ENCODE assay signal across 10 cellular contexts in the genomic region with DNA sequence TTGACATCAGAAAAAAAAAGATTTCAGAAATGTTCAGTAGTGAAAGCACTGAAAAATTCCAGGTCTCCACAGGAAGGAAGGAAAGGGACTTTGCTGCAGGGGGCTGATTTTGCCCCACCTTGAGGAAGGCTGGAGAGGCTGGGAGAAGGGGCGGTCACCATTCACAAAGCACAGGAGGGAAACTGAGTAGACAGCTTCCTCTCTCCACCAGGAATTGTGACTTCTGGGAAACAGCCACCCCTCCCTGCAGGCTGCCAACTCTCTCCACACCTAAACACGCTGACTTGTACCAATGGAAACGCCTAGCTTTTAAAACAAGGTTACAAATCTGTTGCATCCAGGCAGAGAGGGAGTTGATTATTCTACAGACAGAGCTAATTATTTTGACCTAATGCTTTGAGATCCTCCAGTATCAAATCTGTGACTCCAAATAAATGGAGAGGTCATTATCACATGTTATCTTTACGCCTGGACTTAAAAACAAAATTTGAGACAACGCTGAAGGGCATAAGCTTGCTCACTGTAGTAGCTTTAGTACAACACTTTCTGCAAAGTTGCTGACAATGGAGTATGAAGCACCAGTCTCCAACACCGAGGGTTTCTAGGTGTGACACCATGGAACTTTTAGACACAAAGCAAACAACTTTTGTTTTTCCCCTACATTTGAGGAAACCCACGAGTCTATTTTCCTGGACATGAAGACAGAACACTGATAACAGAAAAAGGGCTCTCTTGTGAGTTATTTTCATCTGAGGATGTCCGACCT. TPM values are rescaled to one million over a fixed set of nuclear protein-coding genes. Genes with fewer than 3 reads are reported as not detected.
DNase-seq lines count a peak whose midpoint lies in the region; FAIRE-seq and TF ChIP-seq lines count a peak whose summit lies in the region.
"Had no signal": no experiment of that assay in that cellular context is flagged by ENCODE, and none has a peak within 500 bp of the region (broad histone marks: within the 10 kb centered on the region; RNA-seq: fewer than 3 reads in every experiment).

No MANE protein-coding gene starts in this region.

- H3K9me3 Mint-ChIP-seq in activated CD4-positive, alpha-beta T cell treated with anti-CD3 and anti-CD28 coated beads, Interleukin-2, amount 10 ng/mL, durations not matched to agents 24 days and 14 days = no peaks in the 10 kb centered on the region
- H3K9me3 Mint-ChIP-seq in activated naive CD8-positive, alpha-beta T cell treated with anti-CD3 and anti-CD28 coated beads for 36 hours = no peaks in the 10 kb centered on the region
- H3K9me3 Mint-ChIP-seq: neural crest cell had no signal

- DNase-seq in activated CD4-positive, alpha-beta T cell treated with anti-CD3 and anti-CD28 coated beads, Interleukin-2, amount 10 ng/mL, durations not matched to agents 24 days and 14 days = no peak
- DNase-seq in activated CD4-positive, alpha-beta T cell treated with anti-CD3 and anti-CD28 coated beads, Interleukin-2, amount 50 U/mL, for 48 hours = no peak
- no peak for DNase-seq in activated naive CD8-positive, alpha-beta T cell treated with anti-CD3 and anti-CD28 coated beads for 36 hours
- no peak for DNase-seq in right atrium auricular region (ENCODE audit: low spot score)
- no peak for DNase-seq in stomach
- no peak for DNase-seq in GM12891 (ENCODE audit: insufficient read length, low spot score)
- DNase-seq in lower leg skin (ENCODE audit: low spot score in 2 of 2) = no peak
- no peak for DNase-seq in OCI-M1 (lab: John Stamatoyannopoulos, UW)
- DNase-seq: stimulated activated CD4-positive, alpha-beta T cell treated with anti-CD3 and anti-CD28 coated beads, Interleukin-2, amount 100 ng/mL, for 24 hours had no signal

- peaks cover 5% of the 10 kb centered on the region for H3K27me3 Mint-ChIP-seq in activated CD4-positive, alpha-beta T cell treated with anti-CD3 and anti-CD28 coated beads, Interleukin-2, amount 10 ng/mL, durations not matched to agents 24 days and 14 days
- H3K27me3 Mint-ChIP-seq in activated naive CD8-positive, alpha-beta T cell treated with anti-CD3 and anti-CD28 coated beads for 36 hours = no peaks in the 10 kb centered on the region

- H3K4me3 ChIP-seq in right atrium auricular region = no peak overlapping the region
- H3K4me3 ChIP-seq in stomach = peak overlapping the region in 1 of 4 donors; percentile 11
- no peak overlapping the region for H3K4me3 ChIP-seq in lower leg skin (ENCODE audit: low read depth, poor library complexity, severe bottlenecking)

- no peak for TF ChIP-seq EP300 in stomach (IDR thresholded peaks at IDR 0.05)

- FAIRE-seq in GM12891 (lab: Jason Lieb, UNC) = no peak

- H3K4me1 ChIP-seq in right atrium auricular region = peaks cover 0 to 80% of the 10 kb centered on the region in 2 donors
- H3K4me1 ChIP-seq in stomach = peaks cover 15 to 52% (median 40%) of the 10 kb centered on the region in 4 donors

- H3K27ac ChIP-seq in right atrium auricular region = peak overlapping the region; percentile 12 to 64
- H3K27ac ChIP-seq in stomach = peak overlapping the region in 3 of 5 donors; percentile 6 to 63 (median 20)

- no peak for TF ChIP-seq CTCF in right atrium auricular region (IDR thresholded peaks at IDR 0.05)
- no peak for TF ChIP-seq CTCF in stomach (IDR thresholded peaks at IDR 0.05)
- no peak for TF ChIP-seq CTCF in lower leg skin (IDR thresholded peaks at IDR 0.05)

- no peak for TF ChIP-seq POLR2A in stomach (IDR thresholded peaks at IDR 0.05)
- no peak for TF ChIP-seq POLR2A in GM12891 (IDR thresholded peaks at IDR 0.05; ENCODE audit: low read depth, low read length)
- no peak for TF ChIP-seq POLR2A in lower leg skin (IDR thresholded peaks at IDR 0.05)

- peaks cover 35% of the 10 kb centered on the region for H3K4me1 Mint-ChIP-seq in activated CD4-positive, alpha-beta T cell treated with anti-CD3 and anti-CD28 coated beads, Interleukin-2, amount 10 ng/mL, durations not matched to agents 24 days and 14 days
- H3K4me1 Mint-ChIP-seq in activated naive CD8-positive, alpha-beta T cell treated with anti-CD3 and anti-CD28 coated beads for 36 hours = no peaks in the 10 kb centered on the region

- H3K9me3 ChIP-seq in right atrium auricular region (no peaks in the 10 kb centered on the region), stomach (no peaks in the 10 kb centered on the region)

- intact Hi-C loops in activated CD4-positive, alpha-beta T cell treated with anti-CD3 and anti-CD28 coated beads, Interleukin-2, amount 10 ng/mL, durations not matched to agents 24 days and 14 days (cut with micrococcal nuclease) = no loop called here
- intact Hi-C loops in stomach (cut with DNase I; ENCODE audit: low total_unique reads) (no loop called here), lower leg skin (cut with DNase I; ENCODE audit: low total_unique reads) (no loop called here)

- H3K27ac Mint-ChIP-seq in activated CD4-positive, alpha-beta T cell treated with anti-CD3 and anti-CD28 coated beads, Interleukin-2, amount 10 ng/mL, durations not matched to agents 24 days and 14 days = peak overlapping the region; percentile 83
- peak overlapping the region; percentile 0 for H3K27ac Mint-ChIP-seq in activated naive CD8-positive, alpha-beta T cell treated with anti-CD3 and anti-CD28 coated beads for 36 hours

- H3K36me3 Mint-ChIP-seq in activated CD4-positive, alpha-beta T cell treated with anti-CD3 and anti-CD28 coated beads, Interleukin-2, amount 10 ng/mL, durations not matched to agents 24 days and 14 days (ENCODE audit: low read depth) = peaks cover 2% of the 10 kb centered on the region
- no peaks in the 10 kb centered on the region for H3K36me3 Mint-ChIP-seq in activated naive CD8-positive, alpha-beta T cell treated with anti-CD3 and anti-CD28 coated beads for 36 hours

- H3K36me3 ChIP-seq in right atrium auricular region = no peaks in the 10 kb centered on the region
- H3K36me3 ChIP-seq in stomach = no peaks in the 10 kb centered on the region

- H3K27me3 ChIP-seq in right atrium auricular region = no peaks in the 10 kb centered on the region
- H3K27me3 ChIP-seq in stomach = no peaks in the 10 kb centered on the region

- 32 to 46% (median 34%) methylated on average over 8 of the region's 8 CpGs for WGBS in stomach, 5 donors
- WGBS in lower leg skin, 2 donors = 42 to 52% methylated on average over 8 of the region's 8 CpGs

- H3K4me3 Mint-ChIP-seq in activated CD4-positive, alpha-beta T cell treated with anti-CD3 and anti-CD28 coated beads, Interleukin-2, amount 10 ng/mL, durations not matched to agents 24 days and 14 days = peak overlapping the region; percentile 51
- no peak overlapping the region for H3K4me3 Mint-ChIP-seq in activated naive CD8-positive, alpha-beta T cell treated with anti-CD3 and anti-CD28 coated beads for 36 hours
- H3K4me3 Mint-ChIP-seq: neural crest cell had no signal

TF ChIP-seq in GM12891, 5 proteins besides CTCF, POLR2A, EP300 and RAD21:
- no peak for TF ChIP-seq POU2F2 (IDR thresholded peaks at IDR 0.05; ENCODE audit: low read depth, low read length)
- TF ChIP-seq POLR2AphosphoS5 (IDR thresholded peaks at IDR 0.05; ENCODE audit: low read depth, low read length) = no peak
- TF ChIP-seq TAF1 (IDR thresholded peaks at IDR 0.05; ENCODE audit: low read depth, low read length) = no peak
- no peak for TF ChIP-seq PAX5 (IDR thresholded peaks at IDR 0.05; ENCODE audit: insufficient read depth, low read length, severe bottlenecking)
- no peak for TF ChIP-seq SPI1 (IDR thresholded peaks at IDR 0.05; ENCODE audit: low read depth, low read length)

RNA-seq across cellular contexts. Expression of gene EPHA4, which starts 42.7 kb away (rescaled TPM):
- 0.31 and 0.63 TPM in 2 replicates for total RNA-seq in activated CD4-positive, alpha-beta T cell treated with anti-CD3 and anti-CD28 coated beads, Interleukin-2, amount 10 ng/mL, durations not matched to agents 24 days and 14 days
- under 1 TPM; 0.20 to 0.47 TPM for total RNA-seq in activated naive CD8-positive, alpha-beta T cell treated with anti-CD3 and anti-CD28 coated beads for 36 hours
- total RNA-seq in right atrium auricular region (100 to 1,000 TPM in 1 of 2 donors, 10 to 100 TPM in 1; 74.2 to 107 TPM), stomach (10 to 100 TPM in 3 of 5 donors, 1 to 10 TPM in 2; 1.2 to 28.1 (median 11.0) TPM), lower leg skin (10 to 100 TPM; 35.2 to 63.1 (median 53.7) TPM)
- polyA plus RNA-seq in stomach = 1 to 10 TPM in 1 of 3 donors, under 1 TPM in 1, not detected in 1; 0.56 to 5.8 TPM
- polyA plus RNA-seq in GM12891 (2012; ENCODE audit: low read depth, missing spikeins) = 0.03 TPM
